8 cellular contexts compared by ENCODE assay signal in the genomic region with DNA sequence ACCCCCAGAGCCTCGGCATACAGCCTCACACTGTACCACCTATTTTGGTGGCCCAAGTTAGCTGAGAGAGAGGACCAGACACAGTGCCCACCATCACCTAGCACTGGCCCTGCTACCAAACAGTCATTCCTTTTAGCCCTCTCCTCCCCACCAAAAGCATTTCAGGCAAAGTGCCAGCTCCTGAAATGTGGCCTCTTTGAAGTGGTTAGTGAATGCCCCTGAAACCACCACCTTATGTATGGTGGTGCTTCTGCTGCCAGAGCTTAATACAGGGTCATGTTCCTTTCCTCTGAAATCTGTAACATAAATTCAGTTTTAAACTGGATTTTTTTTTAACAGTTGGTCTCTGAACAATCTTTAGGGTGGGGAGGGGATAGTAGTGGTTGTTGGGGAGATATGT.
DNase-seq lines count a peak whose midpoint lies in the region; ATAC-seq and TF ChIP-seq lines count a peak whose summit lies in the region.
"Not testable (repeated sequence)": the region's sequence is repeated elsewhere in the genome, so short reads cannot be mapped to it uniquely, and the experiment has no call there.

No MANE protein-coding gene starts in this region.

- TF ChIP-seq RAD21 in HCT116 (IDR thresholded peaks at IDR 0.05; ENCODE audit: low read depth), result not testable (repeated sequence)

- intact Hi-C loops in CD14-positive monocyte (cut with micrococcal nuclease); HCT116 (cut with micrococcal nuclease); activated CD4-positive, alpha-beta T cell treated with anti-CD3 and anti-CD28 coated beads, Interleukin-2, amount 10 ng/mL, durations not matched to agents 24 days and 14 days (cut with micrococcal nuclease): not testable (repeated sequence)

- peak; percentile 42; the same call in 1 of the 2 replicates for ATAC-seq in HCT116
- peak; percentile 25 to 49 for ATAC-seq in activated T-cell treated with anti-CD3 and anti-CD28 coated beads, Interleukin-2, amount 50 U/mL, for 72 hours (replicated peaks in 1 of 2)
- ATAC-seq in activated naive CD8-positive, alpha-beta T cell treated with anti-CD3 and anti-CD28 coated beads, Interleukin-2, amount 10 ng/mL, durations not matched to agents 7 days and 5 days (ENCODE audit: low read depth), result peak; percentile 9
- peak; percentile 53 for ATAC-seq in effector memory CD8-positive, alpha-beta T cell (replicated peaks)
- peak; percentile 25 for ATAC-seq in stimulated activated naive CD8-positive, alpha-beta T cell treated with anti-CD3 and anti-CD28 coated beads, Interleukin-15, Interleukin-2, amounts not matched to agents 100 U/mL and 50 U/mL, for 24 hours

- H2AFZ ChIP-seq in HCT116 (ENCODE audit: low read depth, low read length, poor library complexity, severe bottlenecking), result not testable (repeated sequence)

- not testable (repeated sequence) for H3K9me3 ChIP-seq in HCT116 (ENCODE audit: control insufficient read depth in 1 of 2, insufficient read depth in 1 of 2, low read depth in 1 of 2, low read length in 2 of 2)

- not testable (repeated sequence) for H3K9me3 Mint-ChIP-seq in CD14-positive monocyte; T-helper 1 cell treated with Interleukin-12 subunit alpha and Interleukin-12 subunit beta and Interleukin-4 antibody, amounts not matched to agents 30 μg/mL and 1 μg/mL, for 36 hours; activated CD4-positive, alpha-beta T cell treated with anti-CD3 and anti-CD28 coated beads, Interleukin-2, amount 10 ng/mL, durations not matched to agents 24 days and 14 days; activated T-cell treated with anti-CD3 and anti-CD28 coated beads, Interleukin-2, amount 50 U/mL, for 72 hours; activated naive CD8-positive, alpha-beta T cell treated with anti-CD3 and anti-CD28 coated beads, Interleukin-2, amount 10 ng/mL, durations not matched to agents 7 days and 5 days; effector memory CD8-positive, alpha-beta T cell

- H3K27me3 ChIP-seq in HCT116 (ENCODE audit: insufficient read depth, low read length), result not testable (repeated sequence)

- not testable (repeated sequence) for H3K4me2 ChIP-seq in HCT116 (ENCODE audit: low read length)

- H3K9me2 ChIP-seq in HCT116 (ENCODE audit: insufficient read depth), result not testable (repeated sequence)

- not testable (repeated sequence) for H3K79me2 ChIP-seq in HCT116 (ENCODE audit: insufficient read depth, low read length)

- POLR2A ChIA-PET in HCT116 (lab: Charles Lee); activated naive CD8-positive, alpha-beta T cell treated with anti-CD3 and anti-CD28 coated beads, Interleukin-2, amount 10 ng/mL, durations not matched to agents 7 days and 5 days (lab: Charles Lee): not testable (repeated sequence)

- TF ChIP-seq CTCF in CD14-positive monocyte (IDR thresholded peaks at IDR 0.05); HCT116 (IDR thresholded peaks at IDR 0.05 in 2 of 3, conservative IDR thresholded peaks at IDR 0.05 in 1 of 3; ENCODE audit: borderline replicate concordance in 1 of 3, insufficient read depth in 1 of 3, low read depth in 2 of 3, low read length in 2 of 3): not testable (repeated sequence)

- peak overlapping the region in 4 of 7 donors; percentile 32 to 81 (median 54) for H3K27ac Mint-ChIP-seq in CD14-positive monocyte
- H3K27ac Mint-ChIP-seq in T-helper 1 cell treated with Interleukin-12 subunit alpha and Interleukin-12 subunit beta and Interleukin-4 antibody, amounts not matched to agents 30 μg/mL and 1 μg/mL, for 36 hours, result peak overlapping the region; percentile 41
- H3K27ac Mint-ChIP-seq in activated CD4-positive, alpha-beta T cell treated with anti-CD3 and anti-CD28 coated beads, Interleukin-2, amount 10 ng/mL, durations not matched to agents 24 days and 14 days, result peak overlapping the region; percentile 60
- not testable (repeated sequence) for H3K27ac Mint-ChIP-seq in activated T-cell treated with anti-CD3 and anti-CD28 coated beads, Interleukin-2, amount 50 U/mL, for 72 hours; activated naive CD8-positive, alpha-beta T cell treated with anti-CD3 and anti-CD28 coated beads, Interleukin-2, amount 10 ng/mL, durations not matched to agents 7 days and 5 days; effector memory CD8-positive, alpha-beta T cell

- H3K4me1 ChIP-seq in HCT116 (ENCODE audit: control insufficient read depth in 1 of 2, insufficient read depth in 2 of 2, low read length in 2 of 2), result not testable (repeated sequence)

- not testable (repeated sequence) for H3K4me1 Mint-ChIP-seq in CD14-positive monocyte; T-helper 1 cell treated with Interleukin-12 subunit alpha and Interleukin-12 subunit beta and Interleukin-4 antibody, amounts not matched to agents 30 μg/mL and 1 μg/mL, for 36 hours (ENCODE audit: low read depth); activated CD4-positive, alpha-beta T cell treated with anti-CD3 and anti-CD28 coated beads, Interleukin-2, amount 10 ng/mL, durations not matched to agents 24 days and 14 days; activated T-cell treated with anti-CD3 and anti-CD28 coated beads, Interleukin-2, amount 50 U/mL, for 72 hours (ENCODE audit: low read depth); activated naive CD8-positive, alpha-beta T cell treated with anti-CD3 and anti-CD28 coated beads, Interleukin-2, amount 10 ng/mL, durations not matched to agents 7 days and 5 days; effector memory CD8-positive, alpha-beta T cell (ENCODE audit: low read depth in 2 of 2)

- not testable (repeated sequence) for H3K4me3 Mint-ChIP-seq in CD14-positive monocyte; T-helper 1 cell treated with Interleukin-12 subunit alpha and Interleukin-12 subunit beta and Interleukin-4 antibody, amounts not matched to agents 30 μg/mL and 1 μg/mL, for 36 hours; activated CD4-positive, alpha-beta T cell treated with anti-CD3 and anti-CD28 coated beads, Interleukin-2, amount 10 ng/mL, durations not matched to agents 24 days and 14 days; activated T-cell treated with anti-CD3 and anti-CD28 coated beads, Interleukin-2, amount 50 U/mL, for 72 hours; activated naive CD8-positive, alpha-beta T cell treated with anti-CD3 and anti-CD28 coated beads, Interleukin-2, amount 10 ng/mL, durations not matched to agents 7 days and 5 days; effector memory CD8-positive, alpha-beta T cell

- H3K9ac ChIP-seq in HCT116 (ENCODE audit: low read length), result not testable (repeated sequence)

- not testable (repeated sequence) for DNase-seq in CD14-positive monocyte (ENCODE audit: low spot score); HCT116 (ENCODE audit: low read depth, low spot score); activated CD4-positive, alpha-beta T cell treated with anti-CD3 and anti-CD28 coated beads, Interleukin-2, amount 10 ng/mL, durations not matched to agents 24 days and 14 days; activated T-cell treated with anti-CD3 and anti-CD28 coated beads, Interleukin-2, amount 50 U/mL, for 72 hours; activated naive CD8-positive, alpha-beta T cell treated with anti-CD3 and anti-CD28 coated beads, Interleukin-2, amount 10 ng/mL, durations not matched to agents 7 days and 5 days; effector memory CD8-positive, alpha-beta T cell; stimulated activated naive CD8-positive, alpha-beta T cell treated with anti-CD3 and anti-CD28 coated beads, Interleukin-15, Interleukin-2, amounts not matched to agents 100 U/mL and 50 U/mL, for 24 hours

- H3K36me3 ChIP-seq in HCT116 (ENCODE audit: control insufficient read depth in 1 of 2, insufficient read depth in 2 of 2, low read length in 2 of 2), result not testable (repeated sequence)

- not testable (repeated sequence) for H3K36me3 Mint-ChIP-seq in CD14-positive monocyte; T-helper 1 cell treated with Interleukin-12 subunit alpha and Interleukin-12 subunit beta and Interleukin-4 antibody, amounts not matched to agents 30 μg/mL and 1 μg/mL, for 36 hours (ENCODE audit: low read depth); activated CD4-positive, alpha-beta T cell treated with anti-CD3 and anti-CD28 coated beads, Interleukin-2, amount 10 ng/mL, durations not matched to agents 24 days and 14 days (ENCODE audit: low read depth); activated T-cell treated with anti-CD3 and anti-CD28 coated beads, Interleukin-2, amount 50 U/mL, for 72 hours (ENCODE audit: insufficient read depth in 2 of 2); activated naive CD8-positive, alpha-beta T cell treated with anti-CD3 and anti-CD28 coated beads, Interleukin-2, amount 10 ng/mL, durations not matched to agents 7 days and 5 days; effector memory CD8-positive, alpha-beta T cell (ENCODE audit: insufficient read depth)

- not testable (repeated sequence) for H4K20me1 ChIP-seq in HCT116 (ENCODE audit: insufficient read depth)

- H3K27me3 Mint-ChIP-seq in CD14-positive monocyte (ENCODE audit: low read depth in 3 of 3); T-helper 1 cell treated with Interleukin-12 subunit alpha and Interleukin-12 subunit beta and Interleukin-4 antibody, amounts not matched to agents 30 μg/mL and 1 μg/mL, for 36 hours (ENCODE audit: low read depth); activated CD4-positive, alpha-beta T cell treated with anti-CD3 and anti-CD28 coated beads, Interleukin-2, amount 10 ng/mL, durations not matched to agents 24 days and 14 days; activated T-cell treated with anti-CD3 and anti-CD28 coated beads, Interleukin-2, amount 50 U/mL, for 72 hours (ENCODE audit: low read depth); activated naive CD8-positive, alpha-beta T cell treated with anti-CD3 and anti-CD28 coated beads, Interleukin-2, amount 10 ng/mL, durations not matched to agents 7 days and 5 days; effector memory CD8-positive, alpha-beta T cell: not testable (repeated sequence)

- CTCF ChIA-PET in HCT116 (lab: Charles Lee), result not testable (repeated sequence)

- H3K27ac ChIP-seq in HCT116 (ENCODE audit: low read depth, low read length), result not testable (repeated sequence)

- RAD21 ChIA-PET in HCT116 (lab: Charles Lee; ENCODE audit: low non-redundant PET in 1 of 2, low total read pairs in 2 of 2, uncharacterized antibody in 2 of 2, unreplicated experiment in 2 of 2), result not testable (repeated sequence)

- not testable (repeated sequence) for BruUV-seq in HCT116 (replicated peaks; lab: Mats Ljungman, UMichigan)

- not testable (repeated sequence) for TF ChIP-seq POLR2A in HCT116 (IDR thresholded peaks at IDR 0.05; ENCODE audit: borderline replicate concordance, extremely low read depth, insufficient read depth, insufficient read length)

- H3K4me3 ChIP-seq in HCT116 (replicated peaks in 1 of 2; ENCODE audit: low read depth in 1 of 2, low read length in 2 of 2), result not testable (repeated sequence)
